ENCODE assay signal across 35 cellular contexts in the genomic region with DNA sequence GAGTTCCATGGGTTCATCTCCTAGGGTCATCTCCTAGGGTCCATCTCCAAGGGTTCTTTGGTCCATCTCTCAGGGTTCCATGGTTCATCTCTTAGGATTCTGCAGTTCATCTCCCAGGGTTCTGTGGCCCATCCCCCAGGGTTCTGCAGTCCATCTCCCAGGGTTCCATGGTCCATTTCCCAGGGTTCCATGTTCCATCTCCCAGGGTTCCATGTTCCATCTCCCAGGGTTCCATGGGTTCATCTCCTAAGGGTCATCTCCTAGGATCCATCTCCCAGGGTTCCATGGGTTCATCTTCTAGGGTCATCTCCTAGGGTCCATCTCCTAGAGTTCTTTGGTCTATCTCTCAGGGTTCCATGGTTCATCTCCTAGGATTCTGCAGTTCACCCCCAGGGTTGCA.
"Had no signal": no experiment of that assay in that cellular context is flagged by ENCODE, and none has a peak within 500 bp of the region (broad histone marks: within the 10 kb centered on the region; RNA-seq: fewer than 3 reads in every experiment).

No MANE protein-coding gene starts in this region.

- DNase-seq: Karpas-422, Kasumi-1, KG1, MG63, MM.1S, MV-4-11, NCI-H1048, NCI-H1092, NCI-H1092 treated with DMSO at 0.1 percent for 48 hours, NCI-H1105, NCI-H1105 treated with DMSO at 0.1 percent for 48 hours, NCI-H1417, NCI-H1417 treated with DMSO at 0.1 percent for 48 hours, NCI-H1436, NCI-H1436 treated with DMSO at 0.1 percent for 48 hours, NCI-H146, NCI-H1694, NCI-H1694 treated with DMSO at 0.1 percent for 48 hours, NCI-H187 treated with DMSO at 0.1 percent for 48 hours, NCI-H1930, NCI-H2029, NCI-H2029 treated with DMSO at 0.1 percent for 48 hours, NCI-H2081, NCI-H2081 treated with DMSO at 0.1 percent for 48 hours, NCI-H2107, NCI-H2171, NCI-H2171 treated with DMSO at 0.1 percent for 48 hours, NCI-H2227 treated with DMSO at 0.1 percent for 48 hours, NCI-H226, NCI-H345, NCI-H446, NCI-H446 treated with DMSO at 0.1 percent for 48 hours, NCI-H510A, NCI-H510A treated with DMSO at 0.1 percent for 48 hours had no signal

- H3K4me2 ChIP-seq: KMS-11 had no signal

- H3K9ac ChIP-seq: KMS-11 had no signal

- H3K27ac ChIP-seq: KMS-11 had no signal

- H3K9me3 ChIP-seq: MG63 had no signal

- H3K36me3 ChIP-seq: MG63 had no signal

- H3K4me3 ChIP-seq: MG63 had no signal
